ENCODE assay signal across 8 cellular contexts in genomic region chr15:75204340-75205063, GRCh38. TPM values are rescaled to one million over a fixed set of nuclear protein-coding genes. Genes with fewer than 3 reads are reported as not detected.
A peak's percentile ranks its signal among the peaks of the same experiment; 100 is the strongest.
DNase-seq lines count a peak whose midpoint lies in the region; ATAC-seq and TF ChIP-seq lines count a peak whose summit lies in the region.

No MANE protein-coding gene starts in this region.

- H3K27me3 Mint-ChIP-seq in naive B cell, result peaks cover 3 to 16% (median 10%) of the 10 kb centered on the region in 3 donors

- no peak for TF ChIP-seq EP300 in esophagus muscularis mucosa (IDR thresholded peaks at IDR 0.05)

- no peak for TF ChIP-seq POLR2A in esophagus muscularis mucosa (IDR thresholded peaks at IDR 0.05; ENCODE audit: low read depth)

- intact Hi-C loops in Panc1 (cut with micrococcal nuclease; ENCODE audit: unreplicated experiment) (loop anchor here (2.0 to 5.0 kb wide), 2 partner anchors 176 to 247 kb away; partner anchors contain the start of gene RPP25), esophagus muscularis mucosa (cut with DNase I) (loop anchor here (1.0 to 10.0 kb wide), 3 partner anchors 162 to 250 kb away; partner anchors contain the start of gene RPP25)

- H3K4me3 Mint-ChIP-seq in naive B cell, result peak overlapping the region; percentile 19 to 92 (median 54)

- TF ChIP-seq CTCF in 22Rv1 (IDR thresholded peaks at IDR 0.05) (peak; percentile 92), Panc1 (IDR thresholded peaks at IDR 0.05) (peak; percentile 97), esophagus muscularis mucosa (IDR thresholded peaks at IDR 0.05) (peak; percentile 92 to 97 (median 96))

- no TSS peak for BruUV-seq in Panc1 (replicated peaks; lab: Mats Ljungman, UMichigan)

- H3K9me3 ChIP-seq in Panc1 (ENCODE audit: control insufficient read depth, insufficient read depth, low read depth, low read length) (no peaks in the 10 kb centered on the region), esophagus muscularis mucosa (no peaks in the 10 kb centered on the region)

- in situ Hi-C loops in Panc1 (cut with HindIII; ENCODE audit: low pct_unique_long_range_greater_than_20kb, low sequenced_read_pairs), result no loop called here

- H3K27ac ChIP-seq in 22Rv1 (peak overlapping the region; percentile 77), Panc1 (ENCODE audit: low read length) (peak overlapping the region; percentile 86; the same call in 1 of the 2 replicates), esophagus muscularis mucosa (replicated peaks in 1 of 4) (peak overlapping the region; percentile 89 to 92 (median 91))

- H3K27me3 ChIP-seq in Panc1 (ENCODE audit: control insufficient read depth, insufficient read depth, low read length) (no peaks in the 10 kb centered on the region), esophagus muscularis mucosa (no peaks in the 10 kb centered on the region)

- 28% methylated on average over 7 of the region's 10 CpGs for whole genome bisulfite sequencing in esophagus muscularis mucosa

- ATAC-seq in GM18498 (IDR thresholded peaks at IDR 0.05; ENCODE audit: unreplicated experiment), result peak; percentile 36
- peak; percentile 80 for ATAC-seq in Panc1
- peak; percentile 55 to 64 for ATAC-seq in naive B cell (ENCODE audit: low read depth in 2 of 2)

- CTCF ChIA-PET in Panc1 (lab: Charles Lee), result interaction anchor here (0.7 to 1.9 kb wide), 5 partner anchors 159 to 253 kb away, joined by 3 to 11 read pairs (median 6); no protein-coding TSS in a partner anchor

- DNase-seq in Jurkat, Clone E6-1 (ENCODE audit: low read depth, low spot score), result peak; percentile 78
- DNase-seq in Panc1 (ENCODE audit: low read depth, low spot score), result peak; percentile 74
- peak; percentile 90 to 92 for DNase-seq in activated T-cell treated with anti-CD3 and anti-CD28 coated beads, Interleukin-2, amount 50 U/mL, for 48 hours
- peak; percentile 96 for DNase-seq in esophagus muscularis mucosa (ENCODE audit: extremely low spot score)
- peak; percentile 84 for DNase-seq in naive B cell
- peak; percentile 68 for DNase-seq in stimulated activated CD8-positive, alpha-beta memory T cell treated with anti-CD3 and anti-CD28 coated beads, Interleukin-7, amount 100 ng/mL, for 24 hours (ENCODE audit: low read depth)

- H3K36me3 ChIP-seq in Panc1 (ENCODE audit: control insufficient read depth, insufficient read depth, low read length), result no peaks in the 10 kb centered on the region; the same call in 1 of the 2 replicates
- peaks cover 28 to 40% (median 38%) of the 10 kb centered on the region in 4 donors for H3K36me3 ChIP-seq in esophagus muscularis mucosa

- peaks cover 24 to 51% (median 32%) of the 10 kb centered on the region in 3 donors for H3K4me1 Mint-ChIP-seq in naive B cell

- H3K4me1 ChIP-seq in Panc1 (ENCODE audit: control insufficient read depth, insufficient read depth, low read length) (peaks cover 34% of the 10 kb centered on the region), esophagus muscularis mucosa (peaks cover 63 to 88% (median 72%) of the 10 kb centered on the region in 4 donors)

- POLR2A ChIA-PET in Panc1 (lab: Charles Lee), result interaction anchor here (1.0 kb wide), 1 partner anchor 250 kb away, joined by 3 read pairs; no protein-coding TSS in a partner anchor

- H3K9me3 Mint-ChIP-seq in naive B cell, result no peaks in the 10 kb centered on the region

- peak overlapping the region in 5 of 6 donors; percentile 85 to 95 (median 91) for H3K27ac Mint-ChIP-seq in naive B cell

- no peak overlapping the region for H3K4me3 ChIP-seq in Jurkat, Clone E6-1 (ENCODE audit: low read length)
- H3K4me3 ChIP-seq in Panc1 (ENCODE audit: low read depth in 2 of 2, low read length in 2 of 2) (peak overlapping the region in 1 of 2 experiments; percentile 6; a peak in 1 of 4 replicates), esophagus muscularis mucosa (peak overlapping the region in 2 of 4 donors; percentile 76 to 88)

- peaks cover 0 to 11% of the 10 kb centered on the region in 2 donors for H3K36me3 Mint-ChIP-seq in naive B cell

RNA-seq across cellular contexts. Expression of gene C15orf39, which starts 2.8 kb away (rescaled TPM):
- 25.1 TPM for polyA plus RNA-seq in Jurkat, Clone E6-1 (2012; ENCODE audit: insufficient read depth, insufficient read length)
- 17.6 TPM for total RNA-seq in Panc1 (2021; ENCODE audit: unreplicated experiment)
- polyA plus RNA-seq in Panc1 (2012; ENCODE audit: insufficient read length), result 11.7 TPM
- 10 to 100 TPM in 3 of 4 donors, 1 to 10 TPM in 1; 7.5 to 17.7 (median 13.4) TPM for total RNA-seq in esophagus muscularis mucosa
- polyA plus RNA-seq in naive B cell (ENCODE audit: low read depth in 6 of 6), result 1 to 10 TPM in 4 of 6 donors, under 1 TPM in 2; 0.40 to 3.6 (median 1.4) TPM

RNA-seq across cellular contexts. Expression of gene GOLGA6C, which starts 53.6 kb away (rescaled TPM):
- polyA plus RNA-seq in Jurkat, Clone E6-1 (2012; ENCODE audit: insufficient read depth, insufficient read length), result not detected
- total RNA-seq in Panc1 (2021; ENCODE audit: unreplicated experiment), result not detected
- polyA plus RNA-seq in Panc1 (2012; ENCODE audit: insufficient read length), result not detected
- not detected for total RNA-seq in esophagus muscularis mucosa
- under 1 TPM in 1 of 6 donors, not detected in 5; 0.16 TPM for polyA plus RNA-seq in naive B cell (ENCODE audit: low read depth in 6 of 6)
